ENCODE assay signal across 11 cellular contexts in genomic region chr11:12900496-12900895, GRCh38.
DNase-seq lines count a peak whose midpoint lies in the region; ATAC-seq, FAIRE-seq and TF ChIP-seq lines count a peak whose summit lies in the region.
"Had no signal": no experiment of that assay in that cellular context is flagged by ENCODE, and none has a peak within 500 bp of the region (broad histone marks: within the 10 kb centered on the region; RNA-seq: fewer than 3 reads in every experiment).

No MANE protein-coding gene starts in this region.

- CTCF ChIA-PET in SK-N-SH (lab: Yijun Ruan, JAX) = interaction anchor here (1.2 to 4.0 kb wide), 4 partner anchors 11 to 569 kb away, joined by 3 to 19 read pairs (median 17); no protein-coding TSS in a partner anchor

- no peaks in the 10 kb centered on the region for H3K27me3 ChIP-seq in SK-N-SH (ENCODE audit: insufficient read depth)
- H3K27me3 ChIP-seq in pancreas = no peaks in the 10 kb centered on the region
- no peaks in the 10 kb centered on the region for H3K27me3 ChIP-seq in thyroid gland
- H3K27me3 ChIP-seq: adrenal gland had no signal

- WGBS in SK-N-SH (ENCODE audit: low lambda C conversion rate) = 74% methylated on average over 2 of the region's 2 CpGs
- WGBS in pancreas, 2 donors = 57 to 70% methylated on average over 2 of the region's 2 CpGs
- WGBS in thyroid gland, 2 donors = 93 to 97% methylated on average over 2 of the region's 2 CpGs

- H3K27ac ChIP-seq in SK-N-SH (ENCODE audit: low read depth in 2 of 2, low read length in 1 of 2) (peak overlapping the region; percentile 54 to 65; a peak in 3 of 4 replicates), pancreas (no peak overlapping the region), thyroid gland (no peak overlapping the region)
- H3K27ac ChIP-seq: parathyroid adenoma had no signal

- no peaks in the 10 kb centered on the region for H3K9me2 ChIP-seq in SK-N-SH

- H3K36me3 ChIP-seq in SK-N-SH (replicated peaks in 1 of 2; ENCODE audit: control insufficient read depth in 1 of 2, insufficient read depth in 2 of 2, low read length in 1 of 2) (peaks cover 64 to 77% of the 10 kb centered on the region in 2 experiments), pancreas (no peaks in the 10 kb centered on the region), thyroid gland (peaks cover 5 to 12% of the 10 kb centered on the region in 2 donors)

- H3K9me3 ChIP-seq in SK-N-SH (no peaks in the 10 kb centered on the region), pancreas (no peaks in the 10 kb centered on the region), thyroid gland (no peaks in the 10 kb centered on the region)
- H3K9me3 ChIP-seq: adrenal gland had no signal

- peaks cover 60% of the 10 kb centered on the region; the same call in 1 of the 2 replicates for H3K79me2 ChIP-seq in SK-N-SH (ENCODE audit: insufficient read depth)
- H3K79me2 ChIP-seq: parathyroid adenoma had no signal

- FAIRE-seq in pancreas (lab: Jason Lieb, UNC) = no peak

- DNase-seq in Daoy (ENCODE audit: low read depth) (peak; percentile 59), SK-N-SH (no peak), fibroblast of the aortic adventitia (ENCODE audit: low read depth) (peak; percentile 93), pancreas (no peak), GDM1 (lab: John Stamatoyannopoulos, UW) (no peak), thyroid gland (no peak)
- DNase-seq: adrenal gland, DMS53 had no signal

- TF ChIP-seq POLR2A in thyroid gland (IDR thresholded peaks at IDR 0.05) = no peak

- no peak for TF ChIP-seq RAD21 in SK-N-SH (IDR thresholded peaks at IDR 0.05; ENCODE audit: low read length)

- intact Hi-C loops in pancreas (cut with DNase I) = no loop called here
- intact Hi-C loops in thyroid gland (cut with DNase I) = no loop called here

- POLR2A ChIA-PET in SK-N-SH (lab: Yijun Ruan, JAX) = no interaction called here

- no peak for TF ChIP-seq CTCF in SK-N-SH (IDR thresholded peaks at IDR 0.05)
- TF ChIP-seq CTCF in fibroblast of the aortic adventitia (IDR thresholded peaks at IDR 0.05; ENCODE audit: insufficient read depth, low read length) = no peak
- TF ChIP-seq CTCF in pancreas (IDR thresholded peaks at IDR 0.05) = no peak
- TF ChIP-seq CTCF in thyroid gland (IDR thresholded peaks at IDR 0.05) = no peak

- H4K20me1 ChIP-seq in SK-N-SH (ENCODE audit: insufficient read depth) = no peaks in the 10 kb centered on the region

- peak in 1 of 2 experiments; percentile 42; a peak in 1 of 4 replicates for TF ChIP-seq EP300 in SK-N-SH (IDR thresholded peaks at IDR 0.05; ENCODE audit: borderline replicate concordance in 1 of 2, low read depth in 1 of 2, low read length in 1 of 2)

- H3K4me3 ChIP-seq in SK-N-SH (ENCODE audit: low read depth in 2 of 2, low read length in 1 of 2) (no peak overlapping the region), fibroblast of the aortic adventitia (ENCODE audit: low read depth, low read length) (no peak overlapping the region), pancreas (no peak overlapping the region), thyroid gland (replicated peaks in 1 of 3) (no peak overlapping the region)
- H3K4me3 ChIP-seq: adrenal gland had no signal

- H3K4me1 ChIP-seq in SK-N-SH (ENCODE audit: control insufficient read depth in 1 of 2, insufficient read depth in 2 of 2, low read depth in 1 of 2, low read length in 1 of 2) (peaks cover 8 to 12% of the 10 kb centered on the region in 2 experiments; a peak in 3 of 4 replicates), pancreas (peaks cover 0 to 16% (median 3%) of the 10 kb centered on the region in 3 donors), thyroid gland (peaks cover 5 to 7% of the 10 kb centered on the region in 2 donors)
- H3K4me1 ChIP-seq: parathyroid adenoma had no signal

- no peak overlapping the region for H3K9ac ChIP-seq in SK-N-SH
- H3K9ac ChIP-seq: parathyroid adenoma had no signal

- no peak overlapping the region for H3K4me2 ChIP-seq in SK-N-SH

- peaks cover 10% of the 10 kb centered on the region for H3F3A ChIP-seq in SK-N-SH (replicated peaks; ENCODE audit: insufficient read depth)

- ATAC-seq in pancreas = peak; percentile 45 to 84 (median 68)
- no peak for ATAC-seq in GM19328 (IDR thresholded peaks at IDR 0.05; ENCODE audit: unreplicated experiment)
- no peak for ATAC-seq in HG03439 (IDR thresholded peaks at IDR 0.05; ENCODE audit: unreplicated experiment)

- H2AFZ ChIP-seq in SK-N-SH (ENCODE audit: low read depth) = no peak overlapping the region
- H2AFZ ChIP-seq: parathyroid adenoma had no signal

TF ChIP-seq in SK-N-SH, 30 proteins besides CTCF, POLR2A, EP300 and RAD21:
- TF ChIP-seq ELF1 (IDR thresholded peaks at IDR 0.05) = 0 out of 2 replicates have a peak, but pooled peaks have one; percentile 13
- no peak for TF ChIP-seq REST (IDR thresholded peaks at IDR 0.05; ENCODE audit: low read depth, low read length)
- peak; percentile 55; the same call in 1 of the 2 replicates for TF ChIP-seq TEAD4 (IDR thresholded peaks at IDR 0.05; ENCODE audit: borderline replicate concordance, insufficient read depth)
- no peak for TF ChIP-seq USF1 (IDR thresholded peaks at IDR 0.05; ENCODE audit: borderline replicate concordance, low read depth)
- no peak for TF ChIP-seq IRF3 (IDR thresholded peaks at IDR 0.05; ENCODE audit: low read depth, low read length)
- TF ChIP-seq FOSL2 (IDR thresholded peaks at IDR 0.05; ENCODE audit: borderline replicate concordance, low read depth) = peak; percentile 83
- peak; percentile 89 for TF ChIP-seq NFIC (IDR thresholded peaks at IDR 0.05; ENCODE audit: borderline replicate concordance)
- TF ChIP-seq MEF2A (IDR thresholded peaks at IDR 0.05; ENCODE audit: borderline replicate concordance, low read depth) = no peak
- peak; percentile 33; the same call in 1 of the 2 replicates for TF ChIP-seq SIN3A (IDR thresholded peaks at IDR 0.05; ENCODE audit: borderline replicate concordance, low read depth, low read length)
- TF ChIP-seq JUND (IDR thresholded peaks at IDR 0.05) = peak; percentile 74
- no peak for TF ChIP-seq FOXM1 (IDR thresholded peaks at IDR 0.05; ENCODE audit: low read depth)
- peak; percentile 80 for TF ChIP-seq TCF12 (IDR thresholded peaks at IDR 0.05)
- TF ChIP-seq PBX3 (IDR thresholded peaks at IDR 0.05) = 0 out of 2 replicates have a peak, but pooled peaks have one; percentile 11
- no peak for TF ChIP-seq YY1 (IDR thresholded peaks at IDR 0.05; ENCODE audit: low read depth)
- no peak for TF ChIP-seq GATA2 (CRISPR knock-in tag; IDR thresholded peaks at IDR 0.05)

Comparison
In these comparisons a context has a peak if more than half of its experiments do, and no peak if none do; other contexts are left out.
1. DNase-seq: peak in Daoy (single experiment) and fibroblast of the aortic adventitia (single experiment); none in SK-N-SH (single experiment), pancreas (0 of 6), GDM1 (single experiment) and thyroid gland (0 of 2).
2. H3K27ac ChIP-seq: peak in SK-N-SH (2 of 2); none in pancreas (0 of 4) and thyroid gland (0 of 3).
3. ATAC-seq: peak in pancreas (4 of 4); none in GM19328 (single experiment) and HG03439 (single experiment).